ENCODE assay signal across 8 cellular contexts in the genomic region with DNA sequence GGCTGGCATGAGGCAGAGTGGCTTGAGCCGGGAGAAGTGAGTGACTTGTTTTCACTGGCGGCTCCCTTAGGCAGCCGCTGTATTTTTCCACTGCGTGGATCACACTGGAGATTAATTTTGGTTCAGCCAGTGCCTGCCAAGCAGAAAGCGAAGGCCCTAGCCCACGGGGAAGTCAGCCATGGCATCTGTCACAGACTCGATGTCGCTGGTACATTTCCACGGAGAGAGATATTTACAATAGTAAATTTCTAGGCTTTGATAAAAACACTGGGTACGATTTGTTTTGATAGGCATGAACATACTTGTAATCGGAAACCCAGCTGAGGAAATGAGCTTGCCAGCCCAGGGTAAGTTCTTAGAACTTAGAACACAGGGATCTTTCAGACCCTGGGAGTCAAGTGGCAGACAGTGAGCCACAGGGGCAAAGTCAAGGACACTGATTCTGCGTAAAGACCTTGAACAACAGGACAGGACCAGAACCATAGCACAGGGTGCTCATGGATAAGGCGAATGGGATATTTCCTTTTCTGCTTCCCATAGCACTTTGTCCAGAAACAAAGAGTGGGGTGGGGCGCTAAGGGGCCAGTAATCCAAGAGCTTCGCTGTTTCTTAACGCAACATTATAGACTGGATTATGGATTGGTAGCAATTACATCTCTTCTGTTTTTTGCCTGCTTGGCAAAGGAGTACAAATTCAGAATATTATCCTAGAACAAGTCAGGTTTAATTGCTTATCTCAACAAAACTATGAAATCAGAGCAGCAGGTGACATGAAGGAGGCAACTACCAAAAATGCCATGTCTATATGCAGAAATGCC. TPM values are rescaled to one million over a fixed set of nuclear protein-coding genes. Genes with fewer than 3 reads are reported as not detected.
DNase-seq lines count a peak whose midpoint lies in the region; ATAC-seq and TF ChIP-seq lines count a peak whose summit lies in the region.

No MANE protein-coding gene starts in this region.

- TF ChIP-seq CTCF in thoracic aorta (IDR thresholded peaks at IDR 0.05) (no peak), GM13976 (IDR thresholded peaks at IDR 0.05; ENCODE audit: borderline replicate concordance, control extremely low read depth, extremely low read depth, insufficient read depth, missing control alignments) (no peak)

- ATAC-seq in thoracic aorta (ENCODE audit: insufficient number of reproducible peaks, low FRiP score, low read depth), result peak; percentile 39
- ATAC-seq in HG02973 (IDR thresholded peaks at IDR 0.05; ENCODE audit: unreplicated experiment), result no peak

- no peaks in the 10 kb centered on the region for H3K27me3 ChIP-seq in endocrine pancreas (ENCODE audit: control insufficient read depth, insufficient read depth, low read length)
- no peaks in the 10 kb centered on the region for H3K27me3 ChIP-seq in thoracic aorta (replicated peaks; ENCODE audit: insufficient read depth)

- H3K4me3 ChIP-seq in endocrine pancreas (ENCODE audit: control insufficient read depth, insufficient read depth, low read length) (peak overlapping the region; percentile 94), thoracic aorta (peak overlapping the region; percentile 84)

- H3K27ac ChIP-seq in thoracic aorta, result peak overlapping the region; percentile 99

- no peak overlapping the region for H3K9ac ChIP-seq in endocrine pancreas (ENCODE audit: control insufficient read depth, insufficient read depth, low read length)

- peaks cover 28% of the 10 kb centered on the region for H3K36me3 ChIP-seq in endocrine pancreas (ENCODE audit: control insufficient read depth, insufficient read depth, low read length)
- peaks cover 31% of the 10 kb centered on the region for H3K36me3 ChIP-seq in thoracic aorta

- in situ Hi-C loops in GM13976 (cut with MboI; ENCODE audit: low sequenced_read_pairs, unreplicated experiment), result no loop called here

- H3K4me1 ChIP-seq in endocrine pancreas (ENCODE audit: control insufficient read depth, insufficient read depth, low read length), result no peaks in the 10 kb centered on the region
- H3K4me1 ChIP-seq in thoracic aorta (ENCODE audit: control insufficient read depth in 1 of 2, low read depth in 2 of 2), result peaks cover 4 to 12% of the 10 kb centered on the region in 2 donors

- DNase-seq in GM04503 (ENCODE audit: low read depth) (peak; percentile 71), T follicular helper cell (ENCODE audit: low read depth) (peak; percentile 40), mesenteric fat pad (ENCODE audit: low spot score) (peak; percentile 92), thoracic aorta (ENCODE audit: low spot score) (peak; percentile 87), GM19238 (ENCODE audit: insufficient read length, low spot score) (no peak), GM13976 (ENCODE audit: low spot score) (no peak)

- H3K9me3 ChIP-seq in endocrine pancreas (ENCODE audit: control insufficient read depth, low read length) (no peaks in the 10 kb centered on the region), thoracic aorta (no peaks in the 10 kb centered on the region)

RNA-seq across cellular contexts. Expression of a gene that starts 4.5 kb away (rescaled TPM):
- total RNA-seq in mesenteric fat pad (1,666 TPM), thoracic aorta (1,000 to 10,000 TPM in 1 of 2 donors, 100 to 1,000 TPM in 1; 813 to 3,699 TPM)

Comparison
In these comparisons a context has a peak if more than half of its experiments do, and no peak if none do; other contexts are left out.
1. DNase-seq: peak in GM04503 (single experiment), T follicular helper cell (single experiment), mesenteric fat pad (single experiment) and thoracic aorta (single experiment); none in GM19238 (single experiment) and GM13976 (single experiment).